22 cellular contexts compared by ENCODE assay signal in genomic region chr2:200301953-200302628, GRCh38. TPM values are rescaled to one million over a fixed set of nuclear protein-coding genes. Genes with fewer than 3 reads are reported as not detected.
A peak's percentile ranks its signal among the peaks of the same experiment; 100 is the strongest.
DNase-seq lines count a peak whose midpoint lies in the region; ATAC-seq, FAIRE-seq and TF ChIP-seq lines count a peak whose summit lies in the region.
"Had no signal": no experiment of that assay in that cellular context is flagged by ENCODE, and none has a peak within 500 bp of the region (broad histone marks: within the 10 kb centered on the region; RNA-seq: fewer than 3 reads in every experiment).

No MANE protein-coding gene starts in this region.

- H3K4me3 ChIP-seq in HepG2 (replicated peaks in 1 of 3; ENCODE audit: insufficient read depth in 1 of 3, low read depth in 2 of 3, low read length in 3 of 3) (peak overlapping the region in 2 of 3 experiments; percentile 4 to 41; a peak in 2 of 6 replicates), right lobe of liver (no peak overlapping the region), K562 (no peak overlapping the region), upper lobe of left lung (no peak overlapping the region)
- H3K4me3 ChIP-seq: ovary, transverse colon had no signal

- no peak for TF ChIP-seq EP300 in HepG2 (IDR thresholded peaks at IDR 0.05; ENCODE audit: low read depth in 2 of 2, low read length in 2 of 2)
- no peak for TF ChIP-seq EP300 in HepG2 (CRISPR knock-in tag; IDR thresholded peaks at IDR 0.05; ENCODE audit: borderline replicate concordance)
- no peak for TF ChIP-seq EP300 in K562 (IDR thresholded peaks at IDR 0.05; ENCODE audit: low read length)
- no peak for TF ChIP-seq EP300 in upper lobe of left lung (IDR thresholded peaks at IDR 0.05)

- H3K79me2 ChIP-seq in HepG2 (ENCODE audit: insufficient read depth, low read length), result peaks cover 24% of the 10 kb centered on the region
- H3K79me2 ChIP-seq in K562 (ENCODE audit: control insufficient read depth, insufficient read depth, low read length), result peaks cover under 1% of the 10 kb centered on the region; the same call in 1 of the 3 replicates

- no peak for TF ChIP-seq CTCF in HepG2 (CRISPR knock-in tag; IDR thresholded peaks at IDR 0.05)
- no peak for TF ChIP-seq CTCF in right lobe of liver (IDR thresholded peaks at IDR 0.05)
- no peak for TF ChIP-seq CTCF in K562 (IDR thresholded peaks at IDR 0.05 in 2 of 3, conservative IDR thresholded peaks at IDR 0.05 in 1 of 3; ENCODE audit: insufficient read depth in 2 of 3, low read depth in 1 of 3, low read length in 3 of 3)
- no peak for TF ChIP-seq CTCF in upper lobe of left lung (IDR thresholded peaks at IDR 0.05)

- H3K9me1 ChIP-seq in K562 (ENCODE audit: control insufficient read depth, insufficient read depth, low read length), result no peaks in the 10 kb centered on the region

- H3K9ac ChIP-seq in HepG2 (ENCODE audit: insufficient read depth, low read depth, low read length) (peak overlapping the region; percentile 51; the same call in 1 of the 2 replicates), K562 (ENCODE audit: insufficient read depth in 1 of 2, low read depth in 2 of 2, low read length in 2 of 2) (no peak overlapping the region)

- POLR2A ChIA-PET in HepG2 (lab: Yijun Ruan, JAX) (interaction anchor here (2.0 to 6.0 kb wide), 3 partner anchors 10 to 19 kb away, joined by 4 to 187 read pairs (median 5); no protein-coding TSS in a partner anchor), K562 (lab: Yijun Ruan, JAX) (no interaction called here)

- FAIRE-seq in HepG2 (lab: Jason Lieb, UNC) (no peak), K562 (lab: Jason Lieb, UNC) (no peak)

- TF ChIP-seq RAD21 in HepG2 (CRISPR knock-in tag; IDR thresholded peaks at IDR 0.05) (no peak), K562 (CRISPR knock-in tag; conservative IDR thresholded peaks at IDR 0.05 in 1 of 2, IDR thresholded peaks at IDR 0.05 in 1 of 2) (no peak)

- no peak for DNase-seq in HepG2 (ENCODE audit: low spot score)
- DNase-seq in right lobe of liver, result no peak
- DNase-seq in K562 (ENCODE audit: extremely low read depth in 1 of 4, low spot score in 3 of 4), result no peak
- peak; percentile 13 for DNase-seq in iris pigment epithelial cell (ENCODE audit: low read depth)
- DNase-seq in upper lobe of left lung, result no peak
- DNase-seq in ACHN, result no peak
- no peak for DNase-seq in retina
- DNase-seq: activated naive CD4-positive, alpha-beta T cell; amniotic stem cell; DND-41; foreskin melanocyte; GOT3; KG1; NCI-H146; NCI-H2171; NCI-H526; ovary; right cardiac atrium; stimulated activated CD4-positive, alpha-beta T cell treated with anti-CD3 and anti-CD28 coated beads, Interleukin-15, amount 100 ng/mL, for 24 hours; transverse colon had no signal

- CTCF ChIA-PET in HepG2 (lab: Yijun Ruan, JAX; ENCODE audit: low intra/inter-chr PET ratio, low total read pairs) (no interaction called here), K562 (lab: Yijun Ruan, JAX; ENCODE audit: low intra/inter-chr PET ratio) (no interaction called here)

- H3K27ac ChIP-seq in HepG2 (ENCODE audit: extremely low read length, insufficient read depth, low read length) (peak overlapping the region; percentile 65), right lobe of liver (no peak overlapping the region), K562 (ENCODE audit: extremely low read depth, low read depth, low read length) (no peak overlapping the region), upper lobe of left lung (no peak overlapping the region)
- H3K27ac ChIP-seq: ovary, transverse colon had no signal

- intact Hi-C loops in HepG2 (cut with micrococcal nuclease; ENCODE audit: unreplicated experiment) (loop anchor here (2.0 kb wide), 1 partner anchor 317 kb away; no protein-coding TSS in a partner anchor), right lobe of liver (cut with DNase I) (no loop called here), K562 (cut with micrococcal nuclease) (loop anchor here (10.0 kb wide), 1 partner anchor 127 kb away; no protein-coding TSS in a partner anchor)

- WGBS in HepG2 (ENCODE audit: low lambda C conversion rate), result 96% methylated on average over 1 of the region's 1 CpG
- WGBS in right lobe of liver (ENCODE audit: insufficient coverage, low coverage, low lambda C conversion rate, missing lambda C conversion rate), result 83% methylated on average over 1 of the region's 1 CpG
- WGBS in K562 (ENCODE audit: insufficient coverage, low coverage, missing lambda C conversion rate), result 14% methylated on average over 1 of the region's 1 CpG
- WGBS in upper lobe of left lung, 2 donors, result 91 to 92% methylated on average over 1 of the region's 1 CpG

- peaks cover 54% of the 10 kb centered on the region for H3K4me1 ChIP-seq in HepG2 (ENCODE audit: insufficient read depth, low read length)
- peaks cover 0 to 6% (median 0%) of the 10 kb centered on the region in 4 donors for H3K4me1 ChIP-seq in right lobe of liver
- H3K4me1 ChIP-seq in K562 (replicated peaks in 1 of 2; ENCODE audit: control insufficient read depth in 2 of 2, insufficient read depth in 2 of 2, low read length in 2 of 2), result peaks cover 2 to 11% of the 10 kb centered on the region in 2 experiments; a peak in 3 of 5 replicates
- peaks cover 0 to 11% (median 4%) of the 10 kb centered on the region in 4 donors for H3K4me1 ChIP-seq in upper lobe of left lung

- H3K4me2 ChIP-seq in HepG2 (ENCODE audit: low read depth, low read length) (peak overlapping the region; percentile 80), K562 (ENCODE audit: insufficient read depth, low read length) (no peak overlapping the region)

- H3K27me3 ChIP-seq in HepG2 (ENCODE audit: control insufficient read depth in 1 of 2, insufficient read depth in 2 of 2, low read length in 2 of 2), result no peaks in the 10 kb centered on the region; a peak in 1 of 5 replicates
- no peaks in the 10 kb centered on the region for H3K27me3 ChIP-seq in right lobe of liver
- no peaks in the 10 kb centered on the region for H3K27me3 ChIP-seq in K562 (ENCODE audit: control insufficient read depth in 2 of 2, insufficient read depth in 2 of 2, low read length in 2 of 2)
- no peaks in the 10 kb centered on the region for H3K27me3 ChIP-seq in upper lobe of left lung
- H3K27me3 ChIP-seq: ovary, transverse colon had no signal

- H4K20me1 ChIP-seq in HepG2 (ENCODE audit: insufficient read depth, low read length), result no peaks in the 10 kb centered on the region
- no peaks in the 10 kb centered on the region for H4K20me1 ChIP-seq in K562 (replicated peaks; ENCODE audit: control insufficient read depth, insufficient read depth, low read length)

- no TSS peak for BruUV-seq in HepG2 (replicated peaks; lab: Mats Ljungman, UMichigan)
- BruUV-seq in K562 (replicated peaks; lab: Mats Ljungman, UMichigan), result no TSS peak

- ATAC-seq in HepG2 (no peak), right lobe of liver (no peak), K562 (no peak), upper lobe of left lung (ENCODE audit: low FRiP score in 2 of 2) (no peak), HG02852 (IDR thresholded peaks at IDR 0.05; ENCODE audit: unreplicated experiment) (no peak)
- ATAC-seq: right cardiac atrium, Right ventricle myocardium inferior had no signal

- in situ Hi-C loops in HepG2 (cut with HindIII; ENCODE audit: extremely low pct_ligation_motif_present, low pct_unique_long_range_greater_than_20kb) (loop anchor here (10.0 kb wide), 1 partner anchor 317 kb away; no protein-coding TSS in a partner anchor), K562 (cut with MboI) (no loop called here), ACHN (cut with HindIII; ENCODE audit: low pct_ligation_motif_present, low pct_unique_long_range_greater_than_20kb, low sequenced_read_pairs) (no loop called here)

- no peaks in the 10 kb centered on the region for H3K9me3 ChIP-seq in HepG2 (ENCODE audit: low read length)
- H3K9me3 ChIP-seq in right lobe of liver, result no peaks in the 10 kb centered on the region
- no peaks in the 10 kb centered on the region for H3K9me3 ChIP-seq in K562 (replicated peaks; ENCODE audit: control insufficient read depth, insufficient read depth, low read depth, low read length)
- H3K9me3 ChIP-seq in upper lobe of left lung, result no peaks in the 10 kb centered on the region
- H3K9me3 ChIP-seq: ovary, transverse colon had no signal

- TF ChIP-seq POLR2A in HepG2 (IDR thresholded peaks at IDR 0.05; ENCODE audit: insufficient read depth in 1 of 2, low read depth in 2 of 2, low read length in 2 of 2) (no peak), right lobe of liver (IDR thresholded peaks at IDR 0.05) (no peak), K562 (conservative IDR thresholded peaks at IDR 0.05) (no peak), upper lobe of left lung (IDR thresholded peaks at IDR 0.05) (no peak)

- H2AFZ ChIP-seq in HepG2 (ENCODE audit: low read length) (no peak overlapping the region), K562 (ENCODE audit: low read depth, low read length) (no peak overlapping the region)

- no peaks in the 10 kb centered on the region for H3K36me3 ChIP-seq in HepG2 (replicated peaks in 1 of 2; ENCODE audit: control insufficient read depth in 1 of 2, insufficient read depth in 2 of 2, low read length in 2 of 2)
- H3K36me3 ChIP-seq in right lobe of liver, result no peaks in the 10 kb centered on the region
- H3K36me3 ChIP-seq in K562 (ENCODE audit: control insufficient read depth, insufficient read depth, low read length), result no peaks in the 10 kb centered on the region
- H3K36me3 ChIP-seq in upper lobe of left lung, result no peaks in the 10 kb centered on the region
- H3K36me3 ChIP-seq: ovary, transverse colon had no signal

RNA-seq across cellular contexts. Expression of gene SPATS2L, which starts 4.4 kb away (rescaled TPM):
- total RNA-seq in HepG2 (2016; rRNA removed; fragmentation: Illumina TruSeq; extraction: Trizol) (154 and 165 TPM in 2 replicates), right lobe of liver (100 to 1,000 TPM in 1 of 6 experiments, 10 to 100 TPM in 5; 60.7 to 109 (median 72.9) TPM), K562 (2014; rRNA removed) (23.3 and 26.1 TPM in 2 replicates), K562 (2014; rRNA removed; fragmentation: Illumina TruSeq; extraction: Trizol) (24.9 and 29.4 TPM in 2 replicates), K562 (2015; rRNA removed; fragmentation: Illumina TruSeq; extraction: Trizol) (23.4 and 24.5 TPM in 2 replicates), K562 (2021) (25.8 and 29.1 TPM in 2 replicates), upper lobe of left lung (100 to 1,000 TPM in 2 of 6 donors, 10 to 100 TPM in 4; 57.6 to 127 (median 80.4) TPM)
- total RNA-seq in HepG2 (2016; cell fraction: cytosol; rRNA removed; fragmentation: Illumina TruSeq; extraction: Trizol; ENCODE audit: low read depth), result 81.5 and 81.6 TPM in 2 replicates
- total RNA-seq in HepG2 (2016; cell fraction: insoluble cytoplasmic fraction; rRNA removed; fragmentation: Illumina TruSeq; extraction: Trizol), result 151 and 153 TPM in 2 replicates
- total RNA-seq in HepG2 (2016; cell fraction: membrane; rRNA removed; fragmentation: Illumina TruSeq; extraction: Trizol), result 160 and 169 TPM in 2 replicates
- 110 and 114 TPM in 2 replicates for total RNA-seq in HepG2 (2016; cell fraction: nucleus; rRNA removed; fragmentation: Illumina TruSeq; extraction: Trizol)
- polyA plus RNA-seq in HepG2 (2011; rRNA removed) (180 and 212 TPM in 2 replicates), K562 (2011; rRNA removed) (34.6 and 41.4 TPM in 2 replicates), K562 (2014; fragmentation: Illumina TruSeq; extraction: Trizol) (34.2 and 41.5 TPM in 2 replicates), K562 (2014; fragmentation: Nextera tagmentation; extraction: Ambion mirVana) (10 to 100 TPM; 11.3 to 11.6 TPM), K562 (2014; rRNA removed) (28.0 and 33.4 TPM in 2 replicates)
- polyA plus RNA-seq in HepG2 (2011; cell fraction: cytosol; rRNA removed), result 161 and 177 TPM in 2 replicates
- polyA plus RNA-seq in HepG2 (2011; cell fraction: nucleus; rRNA removed), result 71.8 and 89.4 TPM in 2 replicates
- polyA plus RNA-seq in HepG2 (2012), result 134 and 184 TPM in 2 replicates
- 102 and 115 TPM in 2 replicates for polyA plus RNA-seq in HepG2 (2016; cell fraction: cytosol; fragmentation: Illumina TruSeq; extraction: Trizol; ENCODE audit: low read depth)
- polyA plus RNA-seq in HepG2 (2016; cell fraction: insoluble cytoplasmic fraction; fragmentation: Illumina TruSeq; extraction: Trizol; ENCODE audit: low read depth), result 213 and 235 TPM in 2 replicates
- 179 and 180 TPM in 2 replicates for polyA plus RNA-seq in HepG2 (2016; cell fraction: membrane; fragmentation: Illumina TruSeq; extraction: Trizol; ENCODE audit: low read depth)
- 145 and 148 TPM in 2 replicates for polyA plus RNA-seq in HepG2 (2016; cell fraction: nucleus; fragmentation: Illumina TruSeq; extraction: Trizol; ENCODE audit: insufficient read depth, low read depth)
- polyA minus RNA-seq in HepG2 (2011; rRNA and poly(A)+ RNA removed; ENCODE audit: low replicate concordance), result 28.4 and 78.1 TPM in 2 replicates
- polyA minus RNA-seq in HepG2 (2011; cell fraction: cytosol; rRNA and poly(A)+ RNA removed), result 121 and 126 TPM in 2 replicates
- polyA minus RNA-seq in HepG2 (2011; cell fraction: nucleus; rRNA and poly(A)+ RNA removed), result 287 and 295 TPM in 2 replicates
- 17.5 and 23.3 TPM in 2 replicates for total RNA-seq in K562 (2011; cell fraction: chromatin; rRNA removed; ENCODE audit: low replicate concordance)
- 8.3 and 8.9 TPM in 2 replicates for total RNA-seq in K562 (2011; cell fraction: nucleolus; rRNA removed)
- total RNA-seq in K562 (2011; cell fraction: nucleoplasm; rRNA removed), result 10.0 and 18.6 TPM in 2 replicates
- 22.2 and 31.6 TPM in 2 replicates for polyA plus RNA-seq in K562 (2011; cell fraction: cytosol; rRNA removed)
- polyA plus RNA-seq in K562 (2011; cell fraction: nucleus; rRNA removed), result 24.7 and 24.8 TPM in 2 replicates
- polyA plus RNA-seq in K562 (2012), result 22.3 and 27.8 TPM in 2 replicates
- 48.3 and 50.5 TPM in 2 replicates for polyA minus RNA-seq in K562 (2011; rRNA and poly(A)+ RNA removed)
- polyA minus RNA-seq in K562 (2011; cell fraction: cytosol; rRNA and poly(A)+ RNA removed), result 23.6 and 28.4 TPM in 2 replicates
- polyA minus RNA-seq in K562 (2011; cell fraction: nucleus; rRNA and poly(A)+ RNA removed), result 18.2 and 31.0 TPM in 2 replicates

Comparison
In these comparisons a context has a peak if more than half of its experiments do, and no peak if none do; other contexts are left out.
1. H3K4me3 ChIP-seq: peak in HepG2 (2 of 3); none in right lobe of liver (0 of 3), K562 (single experiment) and upper lobe of left lung (0 of 4).
2. intact Hi-C loops: an anchor here in HepG2 (2.0 kb wide) and K562 (10.0 kb wide); none called in right lobe of liver.